ENCODE assay signal across 1 cellular context in the genomic region with DNA sequence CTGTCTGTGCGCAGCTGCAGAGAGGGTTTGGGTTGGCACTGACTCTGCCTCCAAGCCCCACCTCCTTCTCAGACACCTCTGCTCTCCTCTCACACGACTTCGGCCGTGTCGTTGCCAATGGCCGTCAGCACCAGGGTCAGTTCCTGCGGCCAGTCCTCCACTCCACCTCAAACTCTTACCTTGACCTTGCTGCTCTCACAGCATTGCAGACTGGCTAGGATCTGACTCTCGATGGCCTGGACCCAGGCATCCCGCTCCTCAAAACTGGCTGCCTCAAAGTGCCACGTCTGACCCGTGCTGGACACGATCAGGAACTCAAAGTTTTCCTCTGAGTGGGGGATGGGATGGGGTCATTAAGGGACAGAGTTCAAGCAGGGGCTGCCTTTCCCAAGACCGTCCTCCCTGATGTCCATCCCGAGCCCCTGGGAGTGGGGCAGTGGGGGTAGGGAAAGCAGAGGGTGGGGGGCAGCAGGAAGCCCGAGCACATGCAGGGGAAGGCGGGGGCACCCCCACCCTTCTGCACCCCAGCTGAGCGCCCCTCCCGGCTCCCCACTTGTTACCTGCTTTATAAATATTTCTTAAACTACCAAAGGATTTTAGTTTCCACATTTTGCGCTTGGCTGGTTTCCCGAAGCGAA.
TF ChIP-seq lines count a peak whose summit lies in the region.

No MANE protein-coding gene starts in this region.

TF ChIP-seq in WTC11, 78 proteins besides CTCF, POLR2A, EP300 and RAD21 (continued from another document):
- TF ChIP-seq, protein P1, sequence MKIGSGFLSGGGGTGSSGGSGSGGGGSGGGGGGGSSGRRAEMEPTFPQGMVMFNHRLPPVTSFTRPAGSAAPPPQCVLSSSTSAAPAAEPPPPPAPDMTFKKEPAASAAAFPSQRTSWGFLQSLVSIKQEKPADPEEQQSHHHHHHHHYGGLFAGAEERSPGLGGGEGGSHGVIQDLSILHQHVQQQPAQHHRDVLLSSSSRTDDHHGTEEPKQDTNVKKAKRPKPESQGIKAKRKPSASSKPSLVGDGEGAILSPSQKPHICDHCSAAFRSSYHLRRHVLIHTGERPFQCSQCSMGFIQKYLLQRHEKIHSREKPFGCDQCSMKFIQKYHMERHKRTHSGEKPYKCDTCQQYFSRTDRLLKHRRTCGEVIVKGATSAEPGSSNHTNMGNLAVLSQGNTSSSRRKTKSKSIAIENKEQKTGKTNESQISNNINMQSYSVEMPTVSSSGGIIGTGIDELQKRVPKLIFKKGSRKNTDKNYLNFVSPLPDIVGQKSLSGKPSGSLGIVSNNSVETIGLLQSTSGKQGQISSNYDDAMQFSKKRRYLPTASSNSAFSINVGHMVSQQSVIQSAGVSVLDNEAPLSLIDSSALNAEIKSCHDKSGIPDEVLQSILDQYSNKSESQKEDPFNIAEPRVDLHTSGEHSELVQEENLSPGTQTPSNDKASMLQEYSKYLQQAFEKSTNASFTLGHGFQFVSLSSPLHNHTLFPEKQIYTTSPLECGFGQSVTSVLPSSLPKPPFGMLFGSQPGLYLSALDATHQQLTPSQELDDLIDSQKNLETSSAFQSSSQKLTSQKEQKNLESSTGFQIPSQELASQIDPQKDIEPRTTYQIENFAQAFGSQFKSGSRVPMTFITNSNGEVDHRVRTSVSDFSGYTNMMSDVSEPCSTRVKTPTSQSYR (CRISPR knock-in tag; IDR thresholded peaks at IDR 0.05) = 0 out of 2 replicates have a peak, but pooled peaks have one; percentile 48
- TF ChIP-seq TP53 (CRISPR knock-in tag; IDR thresholded peaks at IDR 0.05) (peak; percentile 72), CREM (CRISPR knock-in tag; IDR thresholded peaks at IDR 0.05) (peak; percentile 42; the same call in 1 of the 2 replicates), FOXK1 (CRISPR knock-in tag; IDR thresholded peaks at IDR 0.05) (peak; percentile 53; the same call in 1 of the 2 replicates)
- TF ChIP-seq, protein P2, sequence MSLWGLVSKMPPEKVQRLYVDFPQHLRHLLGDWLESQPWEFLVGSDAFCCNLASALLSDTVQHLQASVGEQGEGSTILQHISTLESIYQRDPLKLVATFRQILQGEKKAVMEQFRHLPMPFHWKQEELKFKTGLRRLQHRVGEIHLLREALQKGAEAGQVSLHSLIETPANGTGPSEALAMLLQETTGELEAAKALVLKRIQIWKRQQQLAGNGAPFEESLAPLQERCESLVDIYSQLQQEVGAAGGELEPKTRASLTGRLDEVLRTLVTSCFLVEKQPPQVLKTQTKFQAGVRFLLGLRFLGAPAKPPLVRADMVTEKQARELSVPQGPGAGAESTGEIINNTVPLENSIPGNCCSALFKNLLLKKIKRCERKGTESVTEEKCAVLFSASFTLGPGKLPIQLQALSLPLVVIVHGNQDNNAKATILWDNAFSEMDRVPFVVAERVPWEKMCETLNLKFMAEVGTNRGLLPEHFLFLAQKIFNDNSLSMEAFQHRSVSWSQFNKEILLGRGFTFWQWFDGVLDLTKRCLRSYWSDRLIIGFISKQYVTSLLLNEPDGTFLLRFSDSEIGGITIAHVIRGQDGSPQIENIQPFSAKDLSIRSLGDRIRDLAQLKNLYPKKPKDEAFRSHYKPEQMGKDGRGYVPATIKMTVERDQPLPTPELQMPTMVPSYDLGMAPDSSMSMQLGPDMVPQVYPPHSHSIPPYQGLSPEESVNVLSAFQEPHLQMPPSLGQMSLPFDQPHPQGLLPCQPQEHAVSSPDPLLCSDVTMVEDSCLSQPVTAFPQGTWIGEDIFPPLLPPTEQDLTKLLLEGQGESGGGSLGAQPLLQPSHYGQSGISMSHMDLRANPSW (CRISPR knock-in tag; conservative IDR thresholded peaks at IDR 0.05; ENCODE audit: low read depth) = peak; percentile 88; the same call in 1 of the 2 replicates
